25 cellular contexts compared by ENCODE assay signal in the genomic region with DNA sequence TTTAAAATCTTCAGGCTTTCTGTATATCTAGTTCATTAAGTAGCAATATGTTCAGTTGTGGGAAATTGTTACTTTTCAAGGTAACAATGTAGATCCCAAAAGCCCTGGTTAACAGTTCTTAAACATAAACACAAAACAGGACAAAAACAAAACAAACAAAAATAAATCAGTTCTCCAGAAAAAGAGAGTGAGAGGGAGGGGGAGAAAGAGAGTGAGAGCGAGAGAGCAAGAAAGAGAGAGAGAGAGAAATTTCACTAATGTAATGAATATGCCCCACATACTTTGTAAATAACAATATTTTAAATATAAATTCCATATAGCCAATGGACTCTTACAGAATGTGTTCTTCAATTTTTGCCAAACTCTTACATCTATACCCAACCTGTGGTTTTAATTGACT.
A peak's percentile ranks its signal among the peaks of the same experiment; 100 is the strongest.
DNase-seq lines count a peak whose midpoint lies in the region; ATAC-seq, FAIRE-seq and TF ChIP-seq lines count a peak whose summit lies in the region.
"Had no signal": no experiment of that assay in that cellular context is flagged by ENCODE, and none has a peak within 500 bp of the region (broad histone marks: within the 10 kb centered on the region; RNA-seq: fewer than 3 reads in every experiment).

No MANE protein-coding gene starts in this region.

- CTCF ChIA-PET in HEK293 (lab: Yijun Ruan, JAX), result no interaction called here

- no peak overlapping the region for H3K4me3 ChIP-seq in HEK293 (ENCODE audit: low read depth, low read length)
- H3K4me3 ChIP-seq: A549; BLaER1 treated with 17β-estradiol and CSF1 and Interleukin-3, amounts not matched to agents 10 nM and 100 nM; GM12878 had no signal

- DNase-seq in D721Med (ENCODE audit: insufficient read length, low spot score), result no peak
- DNase-seq in NAMALWA (ENCODE audit: low spot score), result no peak
- DNase-seq: AML-193; Caco-2; Calu3; CD4-positive, alpha-beta T cell; CD8-positive, alpha-beta T cell; DMS 273 treated with DMSO at 0.1 percent for 48 hours; DMS153; DMS53; DMS79; DND-41; EL; GDM1 had no signal

- POLR2A ChIA-PET in HEK293 (lab: Yijun Ruan, JAX), result no interaction called here

- TF ChIP-seq CTCF in D721Med (IDR thresholded peaks at IDR 0.05; ENCODE audit: insufficient read depth, missing control alignments) (no peak), HEK293 (tag by site-specific recombination; IDR thresholded peaks at IDR 0.05) (no peak)

- H3K27ac ChIP-seq in HEK293 (ENCODE audit: extremely low read depth, low read depth, low read length), result no peak overlapping the region
- H3K27ac ChIP-seq: 22Rv1; A549; BLaER1 treated with 17β-estradiol and CSF1 and Interleukin-3, amounts not matched to agents 10 nM and 100 nM; C4-2B had no signal

- H3K36me3 ChIP-seq in HEK293 (ENCODE audit: control insufficient read depth in 2 of 2, insufficient read depth in 1 of 2, low read length in 2 of 2), result no peaks in the 10 kb centered on the region
- H3K36me3 ChIP-seq: BLaER1 treated with 17β-estradiol and CSF1 and Interleukin-3, amounts not matched to agents 10 nM and 100 nM had no signal

- ATAC-seq in GM18511 (IDR thresholded peaks at IDR 0.05; ENCODE audit: unreplicated experiment), result no peak
- ATAC-seq: A549; CD8-positive, alpha-beta T cell; GM12878 had no signal

- no peaks in the 10 kb centered on the region for H3K9me3 ChIP-seq in HEK293 (ENCODE audit: control insufficient read depth, insufficient read depth, low read depth, low read length)
- H3K9me3 ChIP-seq: A549, Caco-2 had no signal

- peak; percentile 63 for FAIRE-seq in D721Med (lab: Jason Lieb, UNC)
- peak; percentile 33 for FAIRE-seq in islet of Langerhans (lab: Jason Lieb, UNC)
- FAIRE-seq: A549, GM12878, GM12892, GM18507, GM19239 had no signal

- H3K4me1 ChIP-seq in HEK293 (ENCODE audit: control insufficient read depth, insufficient read depth, low read length), result no peaks in the 10 kb centered on the region
- H3K4me1 ChIP-seq: A549; BLaER1 treated with 17β-estradiol and CSF1 and Interleukin-3, amounts not matched to agents 10 nM and 100 nM; Caco-2 had no signal

TF ChIP-seq in HEK293, 187 proteins besides CTCF, POLR2A, EP300 and RAD21:
- TF ChIP-seq PRDM1 (tag by site-specific recombination; IDR thresholded peaks at IDR 0.05), result peak; percentile 90
- TF ChIP-seq ZNF596 (tag by site-specific recombination; IDR thresholded peaks at IDR 0.05), result 0 out of 2 replicates have a peak, but pooled peaks have one; percentile 28
- no peak for TF ChIP-seq ZNF335 (tag by site-specific recombination; conservative IDR thresholded peaks at IDR 0.05)
- TF ChIP-seq ZSCAN23 (tag by site-specific recombination; IDR thresholded peaks at IDR 0.05), result no peak
- TF ChIP-seq ZNF768 (tag by site-specific recombination; IDR thresholded peaks at IDR 0.05), result no peak
